ENCODE assay signal across 1 cellular context in genomic region chr6:14544689-14545088, GRCh38.
TF ChIP-seq lines count a peak whose summit lies in the region.

No MANE protein-coding gene starts in this region.

TF ChIP-seq in H1, 55 proteins besides CTCF, POLR2A, EP300 and RAD21 (continued from another document):
- no peak for TF ChIP-seq TAF7 (optimal IDR thresholded peaks at IDR 0.05; ENCODE audit: borderline replicate concordance, low read depth, low read length)
- no peak for TF ChIP-seq POU5F1 (IDR thresholded peaks at IDR 0.05; ENCODE audit: low read depth, low read length)
- TF ChIP-seq ASH2L (IDR thresholded peaks at IDR 0.05; ENCODE audit: low read length) = no peak
- no peak for TF ChIP-seq EGR1 (IDR thresholded peaks at IDR 0.05; ENCODE audit: borderline replicate concordance, low read depth, low read length)
- TF ChIP-seq SIX5 (IDR thresholded peaks at IDR 0.05; ENCODE audit: low read depth, low read length) = no peak
- no peak for TF ChIP-seq CREB1 (IDR thresholded peaks at IDR 0.05)
- no peak for TF ChIP-seq KDM4A (IDR thresholded peaks at IDR 0.05; ENCODE audit: low read depth, low read length, severe bottlenecking)
